Comparison of ENCODE assay signal across 9 cellular contexts in the genomic region with DNA sequence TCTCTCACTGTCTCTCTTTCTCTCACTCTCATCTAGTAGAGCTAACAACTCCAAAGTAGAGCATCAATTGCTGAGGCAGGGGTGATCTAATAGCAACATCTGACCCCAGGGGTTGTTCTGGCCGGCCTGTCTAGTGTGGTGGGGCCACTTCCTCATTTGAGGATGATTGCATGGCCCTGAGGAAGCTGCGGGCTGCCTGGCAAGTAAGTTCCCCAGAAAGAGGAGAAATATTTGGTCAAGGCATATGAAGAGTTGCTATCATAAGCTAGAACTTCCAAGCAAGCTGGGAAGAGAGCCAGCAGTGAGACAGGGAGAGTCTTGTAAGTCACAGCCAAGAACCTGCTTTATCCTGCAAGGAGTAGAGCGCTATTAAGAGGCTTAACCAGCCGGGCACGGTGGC. TPM values are rescaled to one million over a fixed set of nuclear protein-coding genes. Genes with fewer than 3 reads are reported as not detected.
DNase-seq lines count a peak whose midpoint lies in the region; ATAC-seq, FAIRE-seq and TF ChIP-seq lines count a peak whose summit lies in the region.
"Had no signal": no experiment of that assay in that cellular context is flagged by ENCODE, and none has a peak within 500 bp of the region (broad histone marks: within the 10 kb centered on the region; RNA-seq: fewer than 3 reads in every experiment).

No MANE protein-coding gene starts in this region.

- no peak for TF ChIP-seq CTCF in K562 (IDR thresholded peaks at IDR 0.05 in 2 of 3, conservative IDR thresholded peaks at IDR 0.05 in 1 of 3; ENCODE audit: insufficient read depth in 2 of 3, low read depth in 1 of 3, low read length in 3 of 3)

- H3K4me1 ChIP-seq in K562 (replicated peaks in 1 of 2; ENCODE audit: control insufficient read depth in 2 of 2, insufficient read depth in 2 of 2, low read length in 2 of 2), result peaks cover 0 to 3% of the 10 kb centered on the region in 2 experiments; a peak in 1 of 5 replicates
- H3K4me1 ChIP-seq: HAP-1 had no signal

- 0 out of 2 replicates have a peak overlapping the region, but pooled peaks have one; percentile 7 for H2AFZ ChIP-seq in K562 (ENCODE audit: low read depth, low read length)

- TF ChIP-seq POLR2A in K562 (conservative IDR thresholded peaks at IDR 0.05), result no peak

- H3K4me2 ChIP-seq in K562 (ENCODE audit: insufficient read depth, low read length), result no peak overlapping the region

- ATAC-seq in GM18868 (IDR thresholded peaks at IDR 0.05; ENCODE audit: unreplicated experiment) (peak; percentile 54), HG03457 (IDR thresholded peaks at IDR 0.05; ENCODE audit: unreplicated experiment) (peak; percentile 50), K562 (peak; percentile 76)

- intact Hi-C loops in K562 (cut with micrococcal nuclease), result no loop called here

- no peaks in the 10 kb centered on the region for H3K79me2 ChIP-seq in K562 (ENCODE audit: control insufficient read depth, insufficient read depth, low read length)

- H3K4me3 ChIP-seq in K562, result no peak overlapping the region
- H3K4me3 ChIP-seq: HAP-1 had no signal

- H3K9ac ChIP-seq in K562 (ENCODE audit: insufficient read depth in 1 of 2, low read depth in 2 of 2, low read length in 2 of 2), result no peak overlapping the region

- TF ChIP-seq RAD21 in K562 (CRISPR knock-in tag; conservative IDR thresholded peaks at IDR 0.05 in 1 of 2, IDR thresholded peaks at IDR 0.05 in 1 of 2), result no peak

- POLR2A ChIA-PET in K562 (lab: Yijun Ruan, JAX), result interaction anchor here (1.3 kb wide), 1 partner anchor 22 kb away, joined by 3 read pairs; no protein-coding TSS in a partner anchor

- no peaks in the 10 kb centered on the region for H3K9me1 ChIP-seq in K562 (ENCODE audit: control insufficient read depth, insufficient read depth, low read length)

- DNase-seq in K562 (ENCODE audit: extremely low read depth in 1 of 4, low spot score in 3 of 4) (no peak), pons (ENCODE audit: low spot score) (peak; percentile 88), NCI-H1417 treated with DMSO at 0.1 percent for 48 hours (lab: John Stamatoyannopoulos, UW) (no peak), ureter (ENCODE audit: low spot score) (no peak), T-helper 9 cell (no peak)
- no peak for DNase-seq in central memory CD4-positive, alpha-beta T cell

- no peak for FAIRE-seq in K562 (lab: Jason Lieb, UNC)

- in situ Hi-C loops in K562 (cut with MboI), result no loop called here

- WGBS in K562 (ENCODE audit: insufficient coverage, low coverage, missing lambda C conversion rate), result 24% methylated on average over 5 of the region's 5 CpGs

- TF ChIP-seq EP300 in K562 (IDR thresholded peaks at IDR 0.05; ENCODE audit: low read length), result no peak

- BruUV-seq in K562 (replicated peaks; lab: Mats Ljungman, UMichigan), result no TSS peak

- CTCF ChIA-PET in K562 (lab: Yijun Ruan, JAX; ENCODE audit: low intra/inter-chr PET ratio), result no interaction called here

- H3K9me3 ChIP-seq in K562 (replicated peaks; ENCODE audit: control insufficient read depth, insufficient read depth, low read depth, low read length), result no peaks in the 10 kb centered on the region
- H3K9me3 ChIP-seq: HAP-1 had no signal

- H4K20me1 ChIP-seq in K562 (replicated peaks; ENCODE audit: control insufficient read depth, insufficient read depth, low read length), result no peaks in the 10 kb centered on the region

- H3K27me3 ChIP-seq in K562 (ENCODE audit: control insufficient read depth in 2 of 2, insufficient read depth in 2 of 2, low read length in 2 of 2), result no peaks in the 10 kb centered on the region

- H3K36me3 ChIP-seq in K562 (ENCODE audit: control insufficient read depth, insufficient read depth, low read length), result no peaks in the 10 kb centered on the region
- H3K36me3 ChIP-seq: HAP-1 had no signal

- H3K27ac ChIP-seq in K562 (ENCODE audit: extremely low read depth, low read depth, low read length), result no peak overlapping the region

TF ChIP-seq in K562, 482 proteins besides CTCF, POLR2A, EP300 and RAD21:
- TF ChIP-seq, protein P1, sequence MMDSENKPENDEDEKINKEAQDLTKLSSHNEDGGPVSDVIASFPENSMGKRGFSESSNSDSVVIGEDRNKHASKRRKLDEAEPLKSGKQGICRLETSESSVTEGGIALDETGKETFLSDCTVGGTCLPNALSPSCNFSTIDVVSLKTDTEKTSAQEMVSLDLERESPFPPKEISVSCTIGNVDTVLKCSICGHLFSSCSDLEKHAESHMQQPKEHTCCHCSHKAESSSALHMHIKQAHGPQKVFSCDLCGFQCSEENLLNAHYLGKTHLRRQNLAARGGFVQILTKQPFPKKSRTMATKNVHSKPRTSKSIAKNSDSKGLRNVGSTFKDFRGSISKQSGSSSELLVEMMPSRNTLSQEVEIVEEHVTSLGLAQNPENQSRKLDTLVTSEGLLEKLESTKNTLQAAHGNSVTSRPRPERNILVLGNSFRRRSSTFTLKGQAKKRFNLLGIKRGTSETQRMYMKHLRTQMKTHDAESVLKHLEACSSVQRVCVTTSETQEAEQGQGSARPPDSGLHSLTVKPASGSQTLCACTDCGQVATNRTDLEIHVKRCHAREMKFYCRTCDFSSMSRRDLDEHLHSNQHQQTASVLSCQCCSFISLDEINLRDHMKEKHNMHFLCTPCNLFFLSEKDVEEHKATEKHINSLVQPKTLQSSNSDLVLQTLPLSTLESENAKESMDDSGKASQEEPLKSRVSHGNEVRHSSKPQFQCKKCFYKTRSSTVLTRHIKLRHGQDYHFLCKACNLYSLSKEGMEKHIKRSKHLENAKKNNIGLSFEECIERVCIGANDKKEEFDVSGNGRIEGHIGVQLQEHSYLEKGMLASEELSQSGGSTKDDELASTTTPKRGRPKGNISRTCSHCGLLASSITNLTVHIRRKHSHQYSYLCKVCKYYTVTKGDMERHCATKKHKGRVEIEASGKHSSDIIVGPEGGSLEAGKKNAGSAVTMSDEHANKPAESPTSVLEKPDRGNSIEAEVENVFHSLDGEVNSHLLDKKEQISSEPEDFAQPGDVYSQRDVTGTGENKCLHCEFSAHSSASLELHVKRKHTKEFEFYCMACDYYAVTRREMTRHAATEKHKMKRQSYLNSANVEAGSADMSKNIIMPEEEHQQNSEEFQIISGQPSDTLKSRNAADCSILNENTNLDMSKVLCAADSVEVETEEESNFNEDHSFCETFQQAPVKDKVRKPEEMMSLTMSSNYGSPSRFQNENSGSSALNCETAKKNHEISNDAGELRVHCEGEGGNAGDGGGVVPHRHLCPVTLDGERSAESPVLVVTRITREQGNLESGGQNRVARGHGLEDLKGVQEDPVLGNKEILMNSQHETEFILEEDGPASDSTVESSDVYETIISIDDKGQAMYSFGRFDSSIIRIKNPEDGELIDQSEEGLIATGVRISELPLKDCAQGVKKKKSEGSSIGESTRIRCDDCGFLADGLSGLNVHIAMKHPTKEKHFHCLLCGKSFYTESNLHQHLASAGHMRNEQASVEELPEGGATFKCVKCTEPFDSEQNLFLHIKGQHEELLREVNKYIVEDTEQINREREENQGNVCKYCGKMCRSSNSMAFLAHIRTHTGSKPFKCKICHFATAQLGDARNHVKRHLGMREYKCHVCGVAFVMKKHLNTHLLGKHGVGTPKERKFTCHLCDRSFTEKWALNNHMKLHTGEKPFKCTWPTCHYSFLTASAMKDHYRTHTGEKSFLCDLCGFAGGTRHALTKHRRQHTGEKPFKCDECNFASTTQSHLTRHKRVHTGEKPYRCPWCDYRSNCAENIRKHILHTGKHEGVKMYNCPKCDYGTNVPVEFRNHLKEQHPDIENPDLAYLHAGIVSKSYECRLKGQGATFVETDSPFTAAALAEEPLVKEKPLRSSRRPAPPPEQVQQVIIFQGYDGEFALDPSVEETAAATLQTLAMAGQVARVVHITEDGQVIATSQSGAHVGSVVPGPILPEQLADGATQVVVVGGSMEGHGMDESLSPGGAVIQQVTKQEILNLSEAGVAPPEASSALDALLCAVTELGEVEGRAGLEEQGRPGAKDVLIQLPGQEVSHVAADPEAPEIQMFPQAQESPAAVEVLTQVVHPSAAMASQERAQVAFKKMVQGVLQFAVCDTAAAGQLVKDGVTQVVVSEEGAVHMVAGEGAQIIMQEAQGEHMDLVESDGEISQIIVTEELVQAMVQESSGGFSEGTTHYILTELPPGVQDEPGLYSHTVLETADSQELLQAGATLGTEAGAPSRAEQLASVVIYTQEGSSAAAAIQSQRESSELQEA (IDR thresholded peaks at IDR 0.05; ENCODE audit: low read depth), result no peak
- TF ChIP-seq NR2C2 (CRISPR knock-in tag; IDR thresholded peaks at IDR 0.05) (no peak), NR2C2 (tag; IDR thresholded peaks at IDR 0.05) (peak; percentile 68), CTBP1 (IDR thresholded peaks at IDR 0.05; ENCODE audit: borderline replicate concordance) (peak; percentile 55; the same call in 1 of the 2 replicates), SPI1 (IDR thresholded peaks at IDR 0.05; ENCODE audit: borderline replicate concordance, low read depth, low read length) (peak; percentile 99)

RNA-seq across cellular contexts. Expression of a gene that starts 50.8 kb away (rescaled TPM):
- 14.2 and 41.0 TPM in 2 replicates for total RNA-seq in K562 (2011; cell fraction: chromatin; rRNA removed; ENCODE audit: low replicate concordance)
- total RNA-seq in K562 (2011; cell fraction: nucleolus; rRNA removed), result 13.8 TPM in 2 replicates
- total RNA-seq in K562 (2011; cell fraction: nucleoplasm; rRNA removed), result 28.9 and 49.0 TPM in 2 replicates
- total RNA-seq in K562 (2014; rRNA removed), result 5.7 and 6.8 TPM in 2 replicates
- 17.1 and 17.9 TPM in 2 replicates for total RNA-seq in K562 (2014; rRNA removed; fragmentation: Illumina TruSeq; extraction: Trizol)
- 11.5 and 12.3 TPM in 2 replicates for total RNA-seq in K562 (2015; rRNA removed; fragmentation: Illumina TruSeq; extraction: Trizol)
- total RNA-seq in K562 (2021), result 11.0 and 11.3 TPM in 2 replicates
- polyA plus RNA-seq in K562 (2011; rRNA removed), result 11.5 and 17.1 TPM in 2 replicates
- polyA plus RNA-seq in K562 (2011; cell fraction: cytosol; rRNA removed), result 4.0 and 20.9 TPM in 2 replicates
- 13.9 and 19.8 TPM in 2 replicates for polyA plus RNA-seq in K562 (2011; cell fraction: nucleus; rRNA removed)
- 14.0 and 14.2 TPM in 2 replicates for polyA plus RNA-seq in K562 (2012)
- 12.6 and 14.4 TPM in 2 replicates for polyA plus RNA-seq in K562 (2014; fragmentation: Illumina TruSeq; extraction: Trizol)
- 1 to 10 TPM; 3.7 to 5.8 TPM for polyA plus RNA-seq in K562 (2014; fragmentation: Nextera tagmentation; extraction: Ambion mirVana)
- polyA plus RNA-seq in K562 (2014; rRNA removed), result 7.6 and 9.5 TPM in 2 replicates
- polyA minus RNA-seq in K562 (2011; rRNA and poly(A)+ RNA removed), result 14.1 and 20.0 TPM in 2 replicates
- 14.9 and 19.5 TPM in 2 replicates for polyA minus RNA-seq in K562 (2011; cell fraction: cytosol; rRNA and poly(A)+ RNA removed)
- polyA minus RNA-seq in K562 (2011; cell fraction: nucleus; rRNA and poly(A)+ RNA removed), result 8.6 and 14.1 TPM in 2 replicates
- total RNA-seq in ureter, result 51.0 TPM
